In the genomic region with DNA sequence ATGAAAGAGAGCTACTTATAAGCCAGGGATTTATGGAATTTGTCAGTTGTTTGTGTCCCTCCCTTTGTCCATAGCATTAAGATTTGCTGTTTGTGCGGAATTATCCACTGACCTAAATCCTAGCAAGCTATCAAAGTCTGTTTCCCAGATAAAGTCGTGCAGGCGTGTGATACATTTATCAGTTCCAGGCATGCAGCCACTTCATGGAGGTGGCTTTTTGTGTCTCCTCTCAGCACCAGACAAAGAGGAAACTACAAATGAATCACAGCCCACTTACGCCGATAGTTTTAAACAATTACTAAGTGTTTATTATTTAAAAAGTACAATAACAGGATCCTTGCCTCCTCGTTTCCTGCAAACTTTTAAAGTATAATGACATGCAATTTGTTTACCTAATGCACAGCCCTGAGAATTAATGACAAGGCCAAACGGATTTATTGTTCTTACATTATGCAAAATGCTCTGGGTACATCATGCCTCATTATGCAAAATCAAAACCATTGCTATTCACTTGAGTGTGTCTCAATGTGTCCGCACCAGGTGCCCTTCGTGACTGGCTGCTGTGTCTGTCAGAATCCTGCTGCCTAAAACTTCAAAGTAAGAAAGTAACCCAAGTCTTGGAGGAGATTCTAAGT, we compare ENCODE assay signal across 19 cellular contexts.
"Had no signal": no experiment of that assay in that cellular context is flagged by ENCODE, and none has a peak within 500 bp of the region (broad histone marks: within the 10 kb centered on the region; RNA-seq: fewer than 3 reads in every experiment).

No MANE protein-coding gene starts in this region.

- H3K27ac ChIP-seq: adrenal gland, ascending aorta, coronary artery, epithelial cell of prostate, left ventricle myocardium inferior, tibial artery had no signal

- DNase-seq: activated CD4-positive, alpha-beta T cell treated with anti-CD3 and anti-CD28 coated beads, Interleukin-2, amount 50 U/mL, for 4 hours; activated CD8-positive, alpha-beta memory T cell treated with anti-CD3 and anti-CD28 coated beads for 24 hours; activated CD8-positive, alpha-beta memory T cell treated with anti-CD3 and anti-CD28 coated beads, Interleukin-2, amount 50 U/mL, for 4 hours; activated T-cell treated with anti-CD3 and anti-CD28 coated beads, Interleukin-2, amount 50 U/mL, for 24 hours; adrenal gland; foreskin fibroblast; left ventricle myocardium inferior; mammary epithelial cell; naive thymus-derived CD8-positive, alpha-beta T cell; stimulated activated CD4-positive, alpha-beta T cell treated with anti-CD3 and anti-CD28 coated beads, Interleukin-4, amount 100 ng/mL, for 4 hours; stimulated activated naive CD8-positive, alpha-beta T cell treated with anti-CD3 and anti-CD28 coated beads, Interleukin-15, Interleukin-2, amounts not matched to agents 100 U/mL and 50 U/mL, for 24 hours; T-helper 9 cell; tibial artery had no signal

- H3K4me3 ChIP-seq: adrenal gland, ascending aorta, coronary artery, left ventricle myocardium inferior, tibial artery had no signal

- H3K36me3 ChIP-seq: adrenal gland, ascending aorta, left ventricle myocardium inferior, tibial artery had no signal

- H3K9me3 ChIP-seq: adrenal gland, ascending aorta had no signal

- H3K27me3 ChIP-seq: adrenal gland, ascending aorta, tibial artery had no signal

- H3K4me1 ChIP-seq: adrenal gland, ascending aorta, left ventricle myocardium inferior, tibial artery had no signal

- ATAC-seq: activated naive CD4-positive, alpha-beta T cell treated with anti-CD3 and anti-CD28 coated beads, Interleukin-2, amount 50 U/mL, for 72 hours; activated T-helper 17 cell treated with anti-CD3 and anti-CD28 coated beads, Interleukin-2, amount 50 U/mL, for 72 hours; naive thymus-derived CD8-positive, alpha-beta T cell; stimulated activated naive CD8-positive, alpha-beta T cell treated with anti-CD3 and anti-CD28 coated beads, Interleukin-15, Interleukin-2, amounts not matched to agents 100 U/mL and 50 U/mL, for 24 hours; WTC11 had no signal
